21 cellular contexts compared by ENCODE assay signal in the genomic region with DNA sequence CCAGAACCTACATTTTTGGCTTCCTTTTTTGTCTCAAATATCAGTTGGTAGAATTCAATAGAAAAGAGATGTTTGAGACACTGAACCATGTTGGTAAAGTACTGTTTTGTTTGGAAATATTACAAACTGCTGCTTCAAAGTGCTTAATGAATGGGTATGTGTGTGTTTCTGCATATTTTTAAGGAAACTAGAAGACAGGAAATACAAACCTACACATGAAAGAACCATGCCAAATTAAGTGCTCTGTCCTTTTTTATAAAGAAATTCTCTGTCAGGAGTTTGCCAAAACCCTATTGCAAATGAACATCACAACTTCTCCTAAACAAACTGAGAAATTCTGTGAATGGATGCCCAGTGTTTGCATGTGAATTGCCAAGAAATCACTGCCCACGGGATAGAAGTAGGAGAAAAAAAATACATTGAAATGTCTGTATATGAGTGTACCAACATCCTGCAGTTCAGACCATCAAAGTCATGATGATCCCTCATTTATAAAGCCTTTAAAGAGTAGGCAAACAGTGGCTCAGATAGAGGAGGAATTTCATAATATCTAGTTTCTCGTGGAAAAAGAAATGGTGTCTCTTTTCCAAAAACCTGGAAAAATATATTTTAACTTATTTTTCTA.
"Had no signal": no experiment of that assay in that cellular context is flagged by ENCODE, and none has a peak within 500 bp of the region (broad histone marks: within the 10 kb centered on the region; RNA-seq: fewer than 3 reads in every experiment).

No MANE protein-coding gene starts in this region.

- H3K4me1 Mint-ChIP-seq: activated B cell treated with CpG ODN at 0.5 μM for 24 hours; activated CD4-positive, alpha-beta memory T cell treated with anti-CD3 and anti-CD28 coated beads, Interleukin-2, amount 10 ng/mL, durations not matched to agents 7 days and 5 days; activated CD8-positive, alpha-beta memory T cell treated with anti-CD3 and anti-CD28 coated beads, Interleukin-2, amount 10 ng/mL, durations not matched to agents 7 days and 5 days; activated naive CD8-positive, alpha-beta T cell treated with anti-CD3 and anti-CD28 coated beads for 36 hours; central memory CD8-positive, alpha-beta T cell had no signal

- H3K4me3 ChIP-seq: colonic mucosa, hepatocyte, lung, thyroid gland had no signal

- H3K36me3 Mint-ChIP-seq: activated CD8-positive, alpha-beta memory T cell treated with anti-CD3 and anti-CD28 coated beads, Interleukin-2, amount 10 ng/mL, durations not matched to agents 7 days and 5 days; activated naive CD8-positive, alpha-beta T cell treated with anti-CD3 and anti-CD28 coated beads for 36 hours had no signal

- H3K4me2 ChIP-seq: hepatocyte had no signal

- H3K79me2 ChIP-seq: hepatocyte had no signal

- H3K4me3 Mint-ChIP-seq: activated B cell treated with CpG ODN at 0.5 μM for 24 hours; activated CD4-positive, alpha-beta memory T cell treated with anti-CD3 and anti-CD28 coated beads, Interleukin-2, amount 10 ng/mL, durations not matched to agents 7 days and 5 days; activated CD8-positive, alpha-beta memory T cell treated with anti-CD3 and anti-CD28 coated beads, Interleukin-2, amount 10 ng/mL, durations not matched to agents 7 days and 5 days; activated naive CD8-positive, alpha-beta T cell treated with anti-CD3 and anti-CD28 coated beads for 36 hours; central memory CD8-positive, alpha-beta T cell had no signal

- DNase-seq: activated B cell treated with CpG ODN at 0.5 μM for 24 hours; activated CD4-positive, alpha-beta memory T cell treated with anti-CD3 and anti-CD28 coated beads, Interleukin-2, amount 10 ng/mL, durations not matched to agents 7 days and 5 days; activated CD4-positive, alpha-beta T cell treated with anti-CD3 and anti-CD28 coated beads for 4 hours; activated CD8-positive, alpha-beta memory T cell treated with anti-CD3 and anti-CD28 coated beads, Interleukin-2, amount 10 ng/mL, durations not matched to agents 7 days and 5 days; activated naive CD8-positive, alpha-beta T cell treated with anti-CD3 and anti-CD28 coated beads for 36 hours; amygdala; brain microvascular endothelial cell; colonic mucosa; erythroblast; foreskin fibroblast; left colon; stimulated activated CD4-positive, alpha-beta T cell treated with anti-CD3 and anti-CD28 coated beads, Interleukin-12 subunit alpha, Interleukin-12 subunit beta, amount 100 ng/mL, for 4 hours; stimulated activated CD4-positive, alpha-beta T cell treated with anti-CD3 and anti-CD28 coated beads, Interleukin-1b, Interleukin-23, amount 100 ng/mL, for 48 hours; stimulated activated CD8-positive, alpha-beta memory T cell treated with anti-CD3 and anti-CD28 coated beads, Interleukin-4, amount 100 ng/mL, for 48 hours; stimulated activated naive CD4-positive, alpha-beta T cell; T-helper 1 cell; T-helper 9 cell; thyroid gland had no signal

- H3K36me3 ChIP-seq: brain microvascular endothelial cell, colonic mucosa, thyroid gland had no signal

- H3K27me3 ChIP-seq: brain microvascular endothelial cell, colonic mucosa, hepatocyte, thyroid gland had no signal

- H3K27me3 Mint-ChIP-seq: activated B cell treated with CpG ODN at 0.5 μM for 24 hours; activated CD4-positive, alpha-beta memory T cell treated with anti-CD3 and anti-CD28 coated beads, Interleukin-2, amount 10 ng/mL, durations not matched to agents 7 days and 5 days; activated CD8-positive, alpha-beta memory T cell treated with anti-CD3 and anti-CD28 coated beads, Interleukin-2, amount 10 ng/mL, durations not matched to agents 7 days and 5 days; activated naive CD8-positive, alpha-beta T cell treated with anti-CD3 and anti-CD28 coated beads for 36 hours; central memory CD8-positive, alpha-beta T cell had no signal

- H3K4me1 ChIP-seq: colonic mucosa, thyroid gland had no signal

- H3K9me3 Mint-ChIP-seq: activated B cell treated with CpG ODN at 0.5 μM for 24 hours; activated CD4-positive, alpha-beta memory T cell treated with anti-CD3 and anti-CD28 coated beads, Interleukin-2, amount 10 ng/mL, durations not matched to agents 7 days and 5 days; activated naive CD8-positive, alpha-beta T cell treated with anti-CD3 and anti-CD28 coated beads for 36 hours; central memory CD8-positive, alpha-beta T cell had no signal

- H3K27ac ChIP-seq: brain microvascular endothelial cell, colonic mucosa, hepatocyte, thyroid gland had no signal

- ATAC-seq: activated CD8-positive, alpha-beta memory T cell treated with anti-CD3 and anti-CD28 coated beads, Interleukin-2, amount 10 ng/mL, durations not matched to agents 7 days and 5 days; left colon had no signal

- H2AFZ ChIP-seq: hepatocyte had no signal

- H3K9me3 ChIP-seq: colonic mucosa, thyroid gland had no signal

- H3K27ac Mint-ChIP-seq: activated B cell treated with CpG ODN at 0.5 μM for 24 hours; activated CD4-positive, alpha-beta memory T cell treated with anti-CD3 and anti-CD28 coated beads, Interleukin-2, amount 10 ng/mL, durations not matched to agents 7 days and 5 days; activated CD8-positive, alpha-beta memory T cell treated with anti-CD3 and anti-CD28 coated beads, Interleukin-2, amount 10 ng/mL, durations not matched to agents 7 days and 5 days; activated naive CD8-positive, alpha-beta T cell treated with anti-CD3 and anti-CD28 coated beads for 36 hours had no signal
